22 cellular contexts compared by ENCODE assay signal in genomic region chr2:903223-903900, GRCh38. TPM values are rescaled to one million over a fixed set of nuclear protein-coding genes. Genes with fewer than 3 reads are reported as not detected.
DNase-seq lines count a peak whose midpoint lies in the region; ATAC-seq and TF ChIP-seq lines count a peak whose summit lies in the region.
"Had no signal": no experiment of that assay in that cellular context is flagged by ENCODE, and none has a peak within 500 bp of the region (broad histone marks: within the 10 kb centered on the region; RNA-seq: fewer than 3 reads in every experiment).

No MANE protein-coding gene starts in this region.

- intact Hi-C loops in left ventricle myocardium superior (cut with micrococcal nuclease), result no loop called here

- H3K9me3 Mint-ChIP-seq in neural crest cell, result peaks cover 7% of the 10 kb centered on the region
- H3K9me3 Mint-ChIP-seq: activated T-helper 2 cell treated with anti-CD3 and anti-CD28 coated beads, Interferon-gamma antibody, Interleukin-2, Interleukin-4, amounts not matched to agents 10 μg/mL and 5 μg/mL and 100 μg/mL, durations not matched to agents 14 hours and 24 hours and 36 hours; T-helper 1 cell treated with Interleukin-12 subunit alpha and Interleukin-12 subunit beta and Interleukin-4 antibody, amounts not matched to agents 30 μg/mL and 1 μg/mL, for 36 hours had no signal

- TF ChIP-seq CTCF in choroid plexus epithelial cell (conservative IDR thresholded peaks at IDR 0.05; ENCODE audit: low read depth, low read length) (peak; percentile 5), neural crest cell (conservative IDR thresholded peaks at IDR 0.05) (no peak)

- H3K4me3 Mint-ChIP-seq in neural crest cell, result no peak overlapping the region
- H3K4me3 Mint-ChIP-seq: CD4-positive, alpha-beta memory T cell; stimulated activated naive CD8-positive, alpha-beta T cell treated with anti-CD3 and anti-CD28 coated beads, Interleukin-15, Interleukin-2, amounts not matched to agents 100 ng/mL and 50 ng/mL, for 24 hours; T-helper 1 cell treated with Interleukin-12 subunit alpha and Interleukin-12 subunit beta and Interleukin-4 antibody, amounts not matched to agents 30 μg/mL and 1 μg/mL, for 36 hours had no signal

- H3K36me3 Mint-ChIP-seq in neural crest cell (ENCODE audit: low read depth), result no peaks in the 10 kb centered on the region

- DNase-seq in NCI-H1417 (lab: John Stamatoyannopoulos, UW) (peak in 2 of 3 experiments; percentile 7 to 82), NCI-H1417 treated with DMSO at 0.1 percent for 48 hours (lab: John Stamatoyannopoulos, UW) (no peak), NCI-H187 (lab: John Stamatoyannopoulos, UW) (peak; percentile 54 to 61), choroid plexus epithelial cell (ENCODE audit: low read depth) (peak; percentile 11), neural crest cell (ENCODE audit: low read depth, low spot score) (no peak), left ventricle myocardium superior (no peak), H4 (ENCODE audit: low spot score) (no peak)
- DNase-seq: activated CD4-positive, CD25-positive, alpha-beta regulatory T cell; CD4-positive, alpha-beta memory T cell; effector CD4-positive, alpha-beta T cell; mucosa of descending colon; NCI-H446; right lobe of liver; SHP77 treated with DMSO at 0.1 percent for 48 hours had no signal

- H3K4me3 ChIP-seq in choroid plexus epithelial cell (ENCODE audit: low read depth, low read length), result no peak overlapping the region
- H3K4me3 ChIP-seq: A549, mucosa of descending colon, right lobe of liver had no signal

- peak overlapping the region; percentile 7 for H3K27ac Mint-ChIP-seq in neural crest cell (ENCODE audit: unreplicated experiment)
- H3K27ac Mint-ChIP-seq: activated T-helper 2 cell treated with anti-CD3 and anti-CD28 coated beads, Interferon-gamma antibody, Interleukin-2, Interleukin-4, amounts not matched to agents 10 μg/mL and 5 μg/mL and 100 μg/mL, durations not matched to agents 14 hours and 24 hours and 36 hours; CD4-positive, alpha-beta memory T cell; stimulated activated naive CD8-positive, alpha-beta T cell treated with anti-CD3 and anti-CD28 coated beads, Interleukin-15, Interleukin-2, amounts not matched to agents 100 ng/mL and 50 ng/mL, for 24 hours; T-helper 1 cell treated with Interleukin-12 subunit alpha and Interleukin-12 subunit beta and Interleukin-4 antibody, amounts not matched to agents 30 μg/mL and 1 μg/mL, for 36 hours had no signal

- ATAC-seq in left ventricle myocardium superior, result no peak
- ATAC-seq in esophagus mucosa, result no peak
- ATAC-seq: A549, HepG2, mucosa of descending colon, right lobe of liver had no signal

- H3K4me1 Mint-ChIP-seq in neural crest cell, result peaks cover 4% of the 10 kb centered on the region

- no peaks in the 10 kb centered on the region for H3K27me3 Mint-ChIP-seq in neural crest cell (ENCODE audit: low read depth)
- H3K27me3 Mint-ChIP-seq: stimulated activated naive CD8-positive, alpha-beta T cell treated with anti-CD3 and anti-CD28 coated beads, Interleukin-15, Interleukin-2, amounts not matched to agents 100 ng/mL and 50 ng/mL, for 24 hours had no signal

RNA-seq across cellular contexts. Expression of gene SNTG2, which starts 47.3 kb away (rescaled TPM):
- 0.36 and 0.47 TPM in 2 replicates for total RNA-seq in neural crest cell
- total RNA-seq in left ventricle myocardium superior, result 0.77 TPM
- total RNA-seq in esophagus mucosa, result 0.60 TPM
- not detected in 2 replicates for total RNA-seq in H4 (2014; rRNA removed; shearing (Covaris generic))
- total RNA-seq: activated T-helper 2 cell treated with anti-CD3 and anti-CD28 coated beads, Interferon-gamma antibody, Interleukin-2, Interleukin-4, amounts not matched to agents 10 μg/mL and 5 μg/mL and 100 μg/mL, durations not matched to agents 14 hours and 24 hours and 36 hours; bronchial epithelial cell; HepG2; MCF 10A; right lobe of liver had no signal

Comparison
In these comparisons a context has a peak if more than half of its experiments do, and no peak if none do; other contexts are left out.
1. DNase-seq: peak in NCI-H1417 (2 of 3), NCI-H187 (2 of 2) and choroid plexus epithelial cell (single experiment); none in NCI-H1417 treated with DMSO at 0.1 percent for 48 hours (single experiment), neural crest cell (single experiment), left ventricle myocardium superior (single experiment) and H4 (single experiment).